ENCODE assay signal across 18 cellular contexts in genomic region chr12:39574785-39575497, GRCh38. TPM values are rescaled to one million over a fixed set of nuclear protein-coding genes. Genes with fewer than 3 reads are reported as not detected.
A peak's percentile ranks its signal among the peaks of the same experiment; 100 is the strongest.
DNase-seq lines count a peak whose midpoint lies in the region; ATAC-seq and TF ChIP-seq lines count a peak whose summit lies in the region.
"Had no signal": no experiment of that assay in that cellular context is flagged by ENCODE, and none has a peak within 500 bp of the region (broad histone marks: within the 10 kb centered on the region; RNA-seq: fewer than 3 reads in every experiment).

No MANE protein-coding gene starts in this region.

- H3K4me3 Mint-ChIP-seq in Calu3 (ENCODE audit: low read depth, unreplicated experiment) (no peak overlapping the region), brain (peak overlapping the region in 3 of 5 experiments; percentile 50 to 65 (median 57)), neural crest cell (no peak overlapping the region)
- H3K4me3 Mint-ChIP-seq: activated CD4-positive, alpha-beta T cell treated with anti-CD3 and anti-CD28 coated beads, Interleukin-2, amount 10 ng/mL, durations not matched to agents 7 days and 5 days had no signal

- H2AK5ac ChIP-seq in trophoblast cell (ENCODE audit: low read length): no peak overlapping the region

- H4K12ac ChIP-seq in trophoblast cell (ENCODE audit: low read depth, low read length): no peak overlapping the region

- peaks cover 30% of the 10 kb centered on the region for H3K4me1 Mint-ChIP-seq in Calu3 (ENCODE audit: low read depth, unreplicated experiment)
- peaks cover 24% of the 10 kb centered on the region for H3K4me1 Mint-ChIP-seq in brain
- peaks cover 22% of the 10 kb centered on the region for H3K4me1 Mint-ChIP-seq in neural crest cell

- H2BK120ac ChIP-seq in trophoblast cell (ENCODE audit: insufficient read depth, low read length, poor library complexity): no peak overlapping the region

- H3K27ac Mint-ChIP-seq in Calu3 (ENCODE audit: unreplicated experiment) (peak overlapping the region; percentile 87), brain (peak overlapping the region; percentile 6 to 95 (median 68)), neural crest cell (ENCODE audit: unreplicated experiment) (peak overlapping the region; percentile 94)
- H3K27ac Mint-ChIP-seq: activated CD4-positive, alpha-beta T cell treated with anti-CD3 and anti-CD28 coated beads, Interleukin-2, amount 10 ng/mL, durations not matched to agents 7 days and 5 days had no signal

- H2AFZ ChIP-seq in trophoblast cell (ENCODE audit: insufficient read depth, low read length, poor library complexity): no peak overlapping the region
- H2AFZ ChIP-seq: parathyroid adenoma had no signal

- TF ChIP-seq CTCF in Calu3 (IDR thresholded peaks at IDR 0.05; ENCODE audit: unreplicated experiment) (no peak), brain (conservative IDR thresholded peaks at IDR 0.05) (no peak), neural crest cell (conservative IDR thresholded peaks at IDR 0.05) (no peak)

- no CpG with 5 or more reads among the region's 4 CpGs for WGBS in trophoblast cell (ENCODE audit: extremely low coverage, insufficient coverage, insufficient read length)

- H3K79me2 ChIP-seq in trophoblast cell (ENCODE audit: control insufficient read depth, insufficient read depth, low read length, poor library complexity): no peaks in the 10 kb centered on the region
- H3K79me2 ChIP-seq: parathyroid adenoma had no signal

- H3K4me3 ChIP-seq in trophoblast cell (ENCODE audit: low read depth, low read length): no peak overlapping the region
- H3K4me3 ChIP-seq: body of pancreas, gastroesophageal sphincter had no signal

- H3K4me1 ChIP-seq in trophoblast cell (ENCODE audit: control insufficient read depth in 1 of 2, insufficient read depth in 2 of 2, low read length in 2 of 2): no peaks in the 10 kb centered on the region
- H3K4me1 ChIP-seq: body of pancreas, gastroesophageal sphincter, parathyroid adenoma had no signal

- H3K4ac ChIP-seq in trophoblast cell (ENCODE audit: low read depth, low read length): no peak overlapping the region

- H3K14ac ChIP-seq in trophoblast cell (ENCODE audit: low read length): no peak overlapping the region

- no peaks in the 10 kb centered on the region for H3K79me1 ChIP-seq in trophoblast cell (ENCODE audit: low read length)

- H3K27me3 ChIP-seq in trophoblast cell (ENCODE audit: insufficient read depth, low read length): no peaks in the 10 kb centered on the region
- H3K27me3 ChIP-seq: body of pancreas, gastroesophageal sphincter had no signal

- no peak overlapping the region for H3K27ac ChIP-seq in trophoblast cell (ENCODE audit: low read depth, low read length)
- H3K27ac ChIP-seq: body of pancreas, gastroesophageal sphincter, parathyroid adenoma had no signal

- H3K9ac ChIP-seq in trophoblast cell (ENCODE audit: low read length): no peak overlapping the region
- H3K9ac ChIP-seq: parathyroid adenoma had no signal

- CTCF ChIA-PET in Calu3 (lab: Charles Lee): no interaction called here

- H4K91ac ChIP-seq in trophoblast cell (ENCODE audit: low read depth, low read length): no peak overlapping the region

- no TSS peak for BruUV-seq in Calu3 (replicated peaks; lab: Mats Ljungman, UMichigan)

- no peaks in the 10 kb centered on the region for H3K9me3 ChIP-seq in trophoblast cell (ENCODE audit: insufficient read depth, low read depth, low read length)
- H3K9me3 ChIP-seq: body of pancreas, gastroesophageal sphincter had no signal

- peak; percentile 56 for ATAC-seq in HG02981 (IDR thresholded peaks at IDR 0.05; ENCODE audit: unreplicated experiment)
- no peak for ATAC-seq in HG03097 (IDR thresholded peaks at IDR 0.05; ENCODE audit: low FRiP score, unreplicated experiment)
- ATAC-seq: body of pancreas, gastroesophageal sphincter had no signal

- H3K27me3 Mint-ChIP-seq in Calu3 (ENCODE audit: unreplicated experiment) (no peaks in the 10 kb centered on the region), brain (no peaks in the 10 kb centered on the region), neural crest cell (ENCODE audit: low read depth) (no peaks in the 10 kb centered on the region)
- H3K27me3 Mint-ChIP-seq: activated CD4-positive, alpha-beta T cell treated with anti-CD3 and anti-CD28 coated beads, Interleukin-2, amount 10 ng/mL, durations not matched to agents 7 days and 5 days had no signal

- no peaks in the 10 kb centered on the region for H3K36me3 ChIP-seq in trophoblast cell (ENCODE audit: control insufficient read depth in 1 of 2, insufficient read depth in 2 of 2, low read length in 2 of 2)

- H2BK12ac ChIP-seq in trophoblast cell (ENCODE audit: low read length): no peak overlapping the region

- H2BK5ac ChIP-seq in trophoblast cell (ENCODE audit: low read depth, low read length, poor library complexity): no peak overlapping the region

- H3K36me3 Mint-ChIP-seq in Calu3 (ENCODE audit: insufficient read depth, unreplicated experiment) (no peaks in the 10 kb centered on the region), brain (peaks cover 21% of the 10 kb centered on the region), neural crest cell (ENCODE audit: low read depth) (no peaks in the 10 kb centered on the region)

- H4K8ac ChIP-seq in trophoblast cell (ENCODE audit: low read depth, low read length): no peak overlapping the region

- H3K9me3 Mint-ChIP-seq in Calu3 (ENCODE audit: low read depth, unreplicated experiment) (no peaks in the 10 kb centered on the region), brain (peaks cover 0 to 12% (median 7%) of the 10 kb centered on the region in 5 experiments), neural crest cell (peaks cover 2% of the 10 kb centered on the region)
- H3K9me3 Mint-ChIP-seq: activated naive CD4-positive, alpha-beta T cell treated with anti-CD3 and anti-CD28 coated beads, Interleukin-2, amount 50 U/mL, for 72 hours had no signal

- no peak overlapping the region for H3K23ac ChIP-seq in trophoblast cell (ENCODE audit: low read length)

- H3K18ac ChIP-seq in trophoblast cell (ENCODE audit: low read length): no peak overlapping the region

- H3K4me2 ChIP-seq in trophoblast cell (ENCODE audit: low read length): no peak overlapping the region

- intact Hi-C loops in Calu3 (cut with micrococcal nuclease; ENCODE audit: unreplicated experiment): no loop called here

- DNase-seq in Calu3: no peak
- DNase-seq in neural crest cell (ENCODE audit: low read depth, low spot score): no peak
- DNase-seq in NCI-H524 treated with DMSO at 0.1 percent for 48 hours (lab: John Stamatoyannopoulos, UW): no peak
- DNase-seq in trophoblast cell: no peak
- DNase-seq: activated CD4-positive, alpha-beta T cell treated with anti-CD3 and anti-CD28 coated beads, Interleukin-2, amount 10 ng/mL, durations not matched to agents 7 days and 5 days; body of pancreas; GF-D8; NCI-H187 treated with DMSO at 0.1 percent for 48 hours; NCI-H510A treated with DMSO at 0.1 percent for 48 hours; stimulated activated CD4-positive, alpha-beta T cell treated with anti-CD3 and anti-CD28 coated beads, Interleukin-2, amount 100 ng/mL, for 48 hours; substantia nigra had no signal

RNA-seq across cellular contexts. Expression of gene ABCD2, which starts 44.7 kb away (rescaled TPM):
- total RNA-seq in Calu3 (2022): not detected in 2 replicates
- 0.46 TPM for polyA plus RNA-seq in brain (ENCODE audit: insufficient read depth, low read depth, low replicate concordance)
- 0.70 and 0.80 TPM in 2 replicates for total RNA-seq in neural crest cell
- polyA plus RNA-seq in trophoblast cell (2013): under 0.01 and 0.01 TPM in 2 replicates
- polyA plus RNA-seq: BJ had no signal

Comparison
In these comparisons a context has a peak if more than half of its experiments do, and no peak if none do; other contexts are left out.
1. H3K4me3 Mint-ChIP-seq: peak in brain (3 of 5); none in Calu3 (single experiment) and neural crest cell (single experiment).
2. Peak in every context shown above with its lines, with median percentiles within 50 percentile points of each other: H3K27ac Mint-ChIP-seq.